1 cellular context compared by ENCODE assay signal in genomic region chr19:34134190-34135032, GRCh38.
A peak's percentile ranks its signal among the peaks of the same experiment; 100 is the strongest.
TF ChIP-seq lines count a peak whose summit lies in the region.

No MANE protein-coding gene starts in this region.

TF ChIP-seq in K562, 482 proteins besides CTCF, POLR2A, EP300 and RAD21 (continued from another document and continues in another):
- TF ChIP-seq, protein P1, sequence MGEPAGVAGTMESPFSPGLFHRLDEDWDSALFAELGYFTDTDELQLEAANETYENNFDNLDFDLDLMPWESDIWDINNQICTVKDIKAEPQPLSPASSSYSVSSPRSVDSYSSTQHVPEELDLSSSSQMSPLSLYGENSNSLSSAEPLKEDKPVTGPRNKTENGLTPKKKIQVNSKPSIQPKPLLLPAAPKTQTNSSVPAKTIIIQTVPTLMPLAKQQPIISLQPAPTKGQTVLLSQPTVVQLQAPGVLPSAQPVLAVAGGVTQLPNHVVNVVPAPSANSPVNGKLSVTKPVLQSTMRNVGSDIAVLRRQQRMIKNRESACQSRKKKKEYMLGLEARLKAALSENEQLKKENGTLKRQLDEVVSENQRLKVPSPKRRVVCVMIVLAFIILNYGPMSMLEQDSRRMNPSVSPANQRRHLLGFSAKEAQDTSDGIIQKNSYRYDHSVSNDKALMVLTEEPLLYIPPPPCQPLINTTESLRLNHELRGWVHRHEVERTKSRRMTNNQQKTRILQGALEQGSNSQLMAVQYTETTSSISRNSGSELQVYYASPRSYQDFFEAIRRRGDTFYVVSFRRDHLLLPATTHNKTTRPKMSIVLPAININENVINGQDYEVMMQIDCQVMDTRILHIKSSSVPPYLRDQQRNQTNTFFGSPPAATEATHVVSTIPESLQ (CRISPR knock-in tag; IDR thresholded peaks at IDR 0.05) = no peak
- TF ChIP-seq POLR2H (tag; IDR thresholded peaks at IDR 0.05; ENCODE audit: low read depth) = peak; percentile 68; the same call in 1 of the 2 replicates
- no peak for TF ChIP-seq ZNF644 (tag; IDR thresholded peaks at IDR 0.05; ENCODE audit: low read depth)
- TF ChIP-seq PATZ1 (CRISPR knock-in tag; IDR thresholded peaks at IDR 0.05; ENCODE audit: borderline replicate concordance) = no peak
- TF ChIP-seq ZNF583 (CRISPR knock-in tag; IDR thresholded peaks at IDR 0.05) = no peak
- TF ChIP-seq, protein P2, sequence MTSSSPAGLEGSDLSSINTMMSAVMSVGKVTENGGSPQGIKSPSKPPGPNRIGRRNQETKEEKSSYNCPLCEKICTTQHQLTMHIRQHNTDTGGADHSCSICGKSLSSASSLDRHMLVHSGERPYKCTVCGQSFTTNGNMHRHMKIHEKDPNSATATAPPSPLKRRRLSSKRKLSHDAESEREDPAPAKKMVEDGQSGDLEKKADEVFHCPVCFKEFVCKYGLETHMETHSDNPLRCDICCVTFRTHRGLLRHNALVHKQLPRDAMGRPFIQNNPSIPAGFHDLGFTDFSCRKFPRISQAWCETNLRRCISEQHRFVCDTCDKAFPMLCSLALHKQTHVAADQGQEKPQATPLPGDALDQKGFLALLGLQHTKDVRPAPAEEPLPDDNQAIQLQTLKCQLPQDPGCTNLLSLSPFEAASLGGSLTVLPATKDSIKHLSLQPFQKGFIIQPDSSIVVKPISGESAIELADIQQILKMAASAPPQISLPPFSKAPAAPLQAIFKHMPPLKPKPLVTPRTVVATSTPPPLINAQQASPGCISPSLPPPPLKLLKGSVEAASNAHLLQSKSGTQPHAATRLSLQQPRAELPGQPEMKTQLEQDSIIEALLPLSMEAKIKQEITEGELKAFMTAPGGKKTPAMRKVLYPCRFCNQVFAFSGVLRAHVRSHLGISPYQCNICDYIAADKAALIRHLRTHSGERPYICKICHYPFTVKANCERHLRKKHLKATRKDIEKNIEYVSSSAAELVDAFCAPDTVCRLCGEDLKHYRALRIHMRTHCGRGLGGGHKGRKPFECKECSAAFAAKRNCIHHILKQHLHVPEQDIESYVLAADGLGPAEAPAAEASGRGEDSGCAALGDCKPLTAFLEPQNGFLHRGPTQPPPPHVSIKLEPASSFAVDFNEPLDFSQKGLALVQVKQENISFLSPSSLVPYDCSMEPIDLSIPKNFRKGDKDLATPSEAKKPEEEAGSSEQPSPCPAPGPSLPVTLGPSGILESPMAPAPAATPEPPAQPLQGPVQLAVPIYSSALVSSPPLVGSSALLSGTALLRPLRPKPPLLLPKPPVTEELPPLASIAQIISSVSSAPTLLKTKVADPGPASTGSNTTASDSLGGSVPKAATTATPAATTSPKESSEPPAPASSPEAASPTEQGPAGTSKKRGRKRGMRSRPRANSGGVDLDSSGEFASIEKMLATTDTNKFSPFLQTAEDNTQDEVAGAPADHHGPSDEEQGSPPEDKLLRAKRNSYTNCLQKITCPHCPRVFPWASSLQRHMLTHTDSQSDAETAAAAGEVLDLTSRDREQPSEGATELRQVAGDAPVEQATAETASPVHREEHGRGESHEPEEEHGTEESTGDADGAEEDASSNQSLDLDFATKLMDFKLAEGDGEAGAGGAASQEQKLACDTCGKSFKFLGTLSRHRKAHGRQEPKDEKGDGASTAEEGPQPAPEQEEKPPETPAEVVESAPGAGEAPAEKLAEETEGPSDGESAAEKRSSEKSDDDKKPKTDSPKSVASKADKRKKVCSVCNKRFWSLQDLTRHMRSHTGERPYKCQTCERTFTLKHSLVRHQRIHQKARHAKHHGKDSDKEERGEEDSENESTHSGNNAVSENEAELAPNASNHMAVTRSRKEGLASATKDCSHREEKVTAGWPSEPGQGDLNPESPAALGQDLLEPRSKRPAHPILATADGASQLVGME (CRISPR knock-in tag; IDR thresholded peaks at IDR 0.05) = no peak
- TF ChIP-seq BDP1 (IDR thresholded peaks at IDR 0.05; ENCODE audit: insufficient read depth, insufficient read length) = no peak
- TF ChIP-seq IFI16 (CRISPR knock-in tag; IDR thresholded peaks at IDR 0.05) = no peak
- no peak for TF ChIP-seq LARP7 (IDR thresholded peaks at IDR 0.05)
- TF ChIP-seq EHMT2 (IDR thresholded peaks at IDR 0.05) = no peak
- TF ChIP-seq, protein P3, sequence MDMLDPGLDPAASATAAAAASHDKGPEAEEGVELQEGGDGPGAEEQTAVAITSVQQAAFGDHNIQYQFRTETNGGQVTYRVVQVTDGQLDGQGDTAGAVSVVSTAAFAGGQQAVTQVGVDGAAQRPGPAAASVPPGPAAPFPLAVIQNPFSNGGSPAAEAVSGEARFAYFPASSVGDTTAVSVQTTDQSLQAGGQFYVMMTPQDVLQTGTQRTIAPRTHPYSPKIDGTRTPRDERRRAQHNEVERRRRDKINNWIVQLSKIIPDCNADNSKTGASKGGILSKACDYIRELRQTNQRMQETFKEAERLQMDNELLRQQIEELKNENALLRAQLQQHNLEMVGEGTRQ (CRISPR knock-in tag; IDR thresholded peaks at IDR 0.05) = no peak
- TF ChIP-seq TEAD4 (IDR thresholded peaks at IDR 0.05; ENCODE audit: low read length) = no peak
- TF ChIP-seq TEAD4 (CRISPR knock-in tag; IDR thresholded peaks at IDR 0.05; ENCODE audit: borderline replicate concordance) = no peak
- no peak for TF ChIP-seq ZNF445 (CRISPR knock-in tag; IDR thresholded peaks at IDR 0.05; ENCODE audit: low read depth)
- no peak for TF ChIP-seq MCM7 (IDR thresholded peaks at IDR 0.05)
- peak; percentile 59; the same call in 1 of the 2 replicates for TF ChIP-seq ZNF224 (CRISPR knock-in tag; IDR thresholded peaks at IDR 0.05)
- no peak for TF ChIP-seq CBX2 (IDR thresholded peaks at IDR 0.05; ENCODE audit: insufficient read depth, low read length, poor library complexity, severe bottlenecking)
- TF ChIP-seq HEY1 (CRISPR knock-in tag; IDR thresholded peaks at IDR 0.05; ENCODE audit: borderline replicate concordance) = no peak
- TF ChIP-seq RHOXF2B (CRISPR knock-in tag; conservative IDR thresholded peaks at IDR 0.05) = no peak
- TF ChIP-seq CHD4 (IDR thresholded peaks at IDR 0.05; ENCODE audit: insufficient read depth, insufficient replicate concordance, low read depth, low read length, poor library complexity, severe bottlenecking) = no peak
- no peak; a peak in 1 of 4 replicates for TF ChIP-seq TBL1XR1 (IDR thresholded peaks at IDR 0.05; ENCODE audit: low read length in 2 of 2)
- no peak for TF ChIP-seq PHTF2 (CRISPR knock-in tag; IDR thresholded peaks at IDR 0.05)
- no peak for TF ChIP-seq ATF3 (IDR thresholded peaks at IDR 0.05)
- TF ChIP-seq ATF3 (CRISPR knock-in tag; conservative IDR thresholded peaks at IDR 0.05) = no peak
- TF ChIP-seq SUPT5H (IDR thresholded peaks at IDR 0.05) = peak; percentile 95
- TF ChIP-seq, protein P4, sequence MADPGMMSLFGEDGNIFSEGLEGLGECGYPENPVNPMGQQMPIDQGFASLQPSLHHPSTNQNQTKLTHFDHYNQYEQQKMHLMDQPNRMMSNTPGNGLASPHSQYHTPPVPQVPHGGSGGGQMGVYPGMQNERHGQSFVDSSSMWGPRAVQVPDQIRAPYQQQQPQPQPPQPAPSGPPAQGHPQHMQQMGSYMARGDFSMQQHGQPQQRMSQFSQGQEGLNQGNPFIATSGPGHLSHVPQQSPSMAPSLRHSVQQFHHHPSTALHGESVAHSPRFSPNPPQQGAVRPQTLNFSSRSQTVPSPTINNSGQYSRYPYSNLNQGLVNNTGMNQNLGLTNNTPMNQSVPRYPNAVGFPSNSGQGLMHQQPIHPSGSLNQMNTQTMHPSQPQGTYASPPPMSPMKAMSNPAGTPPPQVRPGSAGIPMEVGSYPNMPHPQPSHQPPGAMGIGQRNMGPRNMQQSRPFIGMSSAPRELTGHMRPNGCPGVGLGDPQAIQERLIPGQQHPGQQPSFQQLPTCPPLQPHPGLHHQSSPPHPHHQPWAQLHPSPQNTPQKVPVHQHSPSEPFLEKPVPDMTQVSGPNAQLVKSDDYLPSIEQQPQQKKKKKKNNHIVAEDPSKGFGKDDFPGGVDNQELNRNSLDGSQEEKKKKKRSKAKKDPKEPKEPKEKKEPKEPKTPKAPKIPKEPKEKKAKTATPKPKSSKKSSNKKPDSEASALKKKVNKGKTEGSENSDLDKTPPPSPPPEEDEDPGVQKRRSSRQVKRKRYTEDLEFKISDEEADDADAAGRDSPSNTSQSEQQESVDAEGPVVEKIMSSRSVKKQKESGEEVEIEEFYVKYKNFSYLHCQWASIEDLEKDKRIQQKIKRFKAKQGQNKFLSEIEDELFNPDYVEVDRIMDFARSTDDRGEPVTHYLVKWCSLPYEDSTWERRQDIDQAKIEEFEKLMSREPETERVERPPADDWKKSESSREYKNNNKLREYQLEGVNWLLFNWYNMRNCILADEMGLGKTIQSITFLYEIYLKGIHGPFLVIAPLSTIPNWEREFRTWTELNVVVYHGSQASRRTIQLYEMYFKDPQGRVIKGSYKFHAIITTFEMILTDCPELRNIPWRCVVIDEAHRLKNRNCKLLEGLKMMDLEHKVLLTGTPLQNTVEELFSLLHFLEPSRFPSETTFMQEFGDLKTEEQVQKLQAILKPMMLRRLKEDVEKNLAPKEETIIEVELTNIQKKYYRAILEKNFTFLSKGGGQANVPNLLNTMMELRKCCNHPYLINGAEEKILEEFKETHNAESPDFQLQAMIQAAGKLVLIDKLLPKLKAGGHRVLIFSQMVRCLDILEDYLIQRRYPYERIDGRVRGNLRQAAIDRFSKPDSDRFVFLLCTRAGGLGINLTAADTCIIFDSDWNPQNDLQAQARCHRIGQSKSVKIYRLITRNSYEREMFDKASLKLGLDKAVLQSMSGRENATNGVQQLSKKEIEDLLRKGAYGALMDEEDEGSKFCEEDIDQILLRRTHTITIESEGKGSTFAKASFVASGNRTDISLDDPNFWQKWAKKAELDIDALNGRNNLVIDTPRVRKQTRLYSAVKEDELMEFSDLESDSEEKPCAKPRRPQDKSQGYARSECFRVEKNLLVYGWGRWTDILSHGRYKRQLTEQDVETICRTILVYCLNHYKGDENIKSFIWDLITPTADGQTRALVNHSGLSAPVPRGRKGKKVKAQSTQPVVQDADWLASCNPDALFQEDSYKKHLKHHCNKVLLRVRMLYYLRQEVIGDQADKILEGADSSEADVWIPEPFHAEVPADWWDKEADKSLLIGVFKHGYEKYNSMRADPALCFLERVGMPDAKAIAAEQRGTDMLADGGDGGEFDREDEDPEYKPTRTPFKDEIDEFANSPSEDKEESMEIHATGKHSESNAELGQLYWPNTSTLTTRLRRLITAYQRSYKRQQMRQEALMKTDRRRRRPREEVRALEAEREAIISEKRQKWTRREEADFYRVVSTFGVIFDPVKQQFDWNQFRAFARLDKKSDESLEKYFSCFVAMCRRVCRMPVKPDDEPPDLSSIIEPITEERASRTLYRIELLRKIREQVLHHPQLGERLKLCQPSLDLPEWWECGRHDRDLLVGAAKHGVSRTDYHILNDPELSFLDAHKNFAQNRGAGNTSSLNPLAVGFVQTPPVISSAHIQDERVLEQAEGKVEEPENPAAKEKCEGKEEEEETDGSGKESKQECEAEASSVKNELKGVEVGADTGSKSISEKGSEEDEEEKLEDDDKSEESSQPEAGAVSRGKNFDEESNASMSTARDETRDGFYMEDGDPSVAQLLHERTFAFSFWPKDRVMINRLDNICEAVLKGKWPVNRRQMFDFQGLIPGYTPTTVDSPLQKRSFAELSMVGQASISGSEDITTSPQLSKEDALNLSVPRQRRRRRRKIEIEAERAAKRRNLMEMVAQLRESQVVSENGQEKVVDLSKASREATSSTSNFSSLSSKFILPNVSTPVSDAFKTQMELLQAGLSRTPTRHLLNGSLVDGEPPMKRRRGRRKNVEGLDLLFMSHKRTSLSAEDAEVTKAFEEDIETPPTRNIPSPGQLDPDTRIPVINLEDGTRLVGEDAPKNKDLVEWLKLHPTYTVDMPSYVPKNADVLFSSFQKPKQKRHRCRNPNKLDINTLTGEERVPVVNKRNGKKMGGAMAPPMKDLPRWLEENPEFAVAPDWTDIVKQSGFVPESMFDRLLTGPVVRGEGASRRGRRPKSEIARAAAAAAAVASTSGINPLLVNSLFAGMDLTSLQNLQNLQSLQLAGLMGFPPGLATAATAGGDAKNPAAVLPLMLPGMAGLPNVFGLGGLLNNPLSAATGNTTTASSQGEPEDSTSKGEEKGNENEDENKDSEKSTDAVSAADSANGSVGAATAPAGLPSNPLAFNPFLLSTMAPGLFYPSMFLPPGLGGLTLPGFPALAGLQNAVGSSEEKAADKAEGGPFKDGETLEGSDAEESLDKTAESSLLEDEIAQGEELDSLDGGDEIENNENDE (IDR thresholded peaks at IDR 0.05; ENCODE audit: low read depth, low read length) = no peak
- no peak for TF ChIP-seq ZBTB12 (CRISPR knock-in tag; IDR thresholded peaks at IDR 0.05)
- TF ChIP-seq GTF2F1 (IDR thresholded peaks at IDR 0.05; ENCODE audit: low read depth, low read length) = peak; percentile 53; the same call in 1 of the 2 replicates
- no peak for TF ChIP-seq ZNF395 (CRISPR knock-in tag; IDR thresholded peaks at IDR 0.05)
- TF ChIP-seq ZNF584 (CRISPR knock-in tag; IDR thresholded peaks at IDR 0.05; ENCODE audit: low read depth) = no peak
- TF ChIP-seq MTA1 (IDR thresholded peaks at IDR 0.05; ENCODE audit: borderline replicate concordance) = no peak
